In genomic region chrX:23782863-23783568, GRCh38 we compare ENCODE assay signal across 1 cellular context.
A peak's percentile ranks its signal among the peaks of the same experiment; 100 is the strongest.
TF ChIP-seq lines count a peak whose summit lies in the region.

SAT1 (plus strand) TSS chrX:23783173; CDS start chrX:23783352, 179 bp downstream.

TF ChIP-seq in HepG2, 621 proteins besides CTCF, POLR2A, EP300 and RAD21 (continued from another document):
- TF ChIP-seq ZNF318 (CRISPR knock-in tag; IDR thresholded peaks at IDR 0.05) (no peak), NFE2L1 (CRISPR knock-in tag; IDR thresholded peaks at IDR 0.05; ENCODE audit: borderline replicate concordance) (no peak), ZNF256 (CRISPR knock-in tag; conservative IDR thresholded peaks at IDR 0.05) (no peak), TCF7 (IDR thresholded peaks at IDR 0.05; ENCODE audit: low read depth) (no peak), HMG20A (CRISPR knock-in tag; IDR thresholded peaks at IDR 0.05; ENCODE audit: borderline replicate concordance) (no peak), ZNF18 (CRISPR knock-in tag; IDR thresholded peaks at IDR 0.05; ENCODE audit: insufficient replicate concordance) (peak; percentile 19), SAP130 (CRISPR knock-in tag; IDR thresholded peaks at IDR 0.05; ENCODE audit: low read depth) (peak; percentile 70; the same call in 1 of the 2 replicates), SOX5 (CRISPR knock-in tag; IDR thresholded peaks at IDR 0.05; ENCODE audit: borderline replicate concordance) (peak; percentile 19; the same call in 1 of the 2 replicates), ZNF367 (CRISPR knock-in tag; IDR thresholded peaks at IDR 0.05; ENCODE audit: borderline replicate concordance) (no peak), PAXIP1 (CRISPR knock-in tag; conservative IDR thresholded peaks at IDR 0.05) (peak; percentile 34), ZNF670 (CRISPR knock-in tag; IDR thresholded peaks at IDR 0.05; ENCODE audit: borderline replicate concordance) (no peak), CBX5 (CRISPR knock-in tag; IDR thresholded peaks at IDR 0.05; ENCODE audit: borderline replicate concordance) (0 out of 2 replicates have a peak, but pooled peaks have one; percentile 20), TGIF2 (CRISPR knock-in tag; IDR thresholded peaks at IDR 0.05) (0 out of 2 replicates have a peak, but pooled peaks have one; percentile 9), TBX3 (IDR thresholded peaks at IDR 0.05; ENCODE audit: borderline replicate concordance) (no peak), ZNF558 (CRISPR knock-in tag; IDR thresholded peaks at IDR 0.05; ENCODE audit: borderline replicate concordance) (peak; percentile 42; the same call in 1 of the 2 replicates)
